In genomic region chr2:68715353-68716041, GRCh38 we compare ENCODE assay signal across 8 cellular contexts. TPM values are rescaled to one million over a fixed set of nuclear protein-coding genes. Genes with fewer than 3 reads are reported as not detected.
A peak's percentile ranks its signal among the peaks of the same experiment; 100 is the strongest.
DNase-seq lines count a peak whose midpoint lies in the region; ATAC-seq and TF ChIP-seq lines count a peak whose summit lies in the region.

No MANE protein-coding gene starts in this region.

- peak overlapping the region; percentile 7 to 58 (median 41); a peak in 13 of 20 replicates for H3K4me3 ChIP-seq in BLaER1 treated with 17β-estradiol and CSF1 and Interleukin-3, amounts not matched to agents 10 nM and 100 nM
- no peak overlapping the region for H3K4me3 ChIP-seq in psoas muscle

- TF ChIP-seq CTCF in foreskin keratinocyte (conservative IDR thresholded peaks at IDR 0.05): peak; percentile 80
- TF ChIP-seq CTCF in psoas muscle (IDR thresholded peaks at IDR 0.05): peak; percentile 62

- peaks cover 53 to 67% (median 57%) of the 10 kb centered on the region in 10 experiments for H3K4me1 ChIP-seq in BLaER1 treated with 17β-estradiol and CSF1 and Interleukin-3, amounts not matched to agents 10 nM and 100 nM
- H3K4me1 ChIP-seq in foreskin keratinocyte (no peaks in the 10 kb centered on the region), psoas muscle (no peaks in the 10 kb centered on the region)

- H3K27me3 Mint-ChIP-seq in activated T-cell treated with anti-CD3 and anti-CD28 coated beads, Interleukin-2, amount 50 U/mL, for 24 hours: no peaks in the 10 kb centered on the region

- H4K20me1 ChIP-seq in BLaER1 treated with 17β-estradiol and CSF1 and Interleukin-3, amounts not matched to agents 10 nM and 100 nM: no peaks in the 10 kb centered on the region

- peak overlapping the region; percentile 87 for H3K27ac Mint-ChIP-seq in activated T-cell treated with anti-CD3 and anti-CD28 coated beads, Interleukin-2, amount 50 U/mL, for 24 hours

- peak overlapping the region; percentile 59 to 85 (median 75) for H3K9ac ChIP-seq in BLaER1 treated with 17β-estradiol and CSF1 and Interleukin-3, amounts not matched to agents 10 nM and 100 nM

- ATAC-seq in GM18499 (IDR thresholded peaks at IDR 0.05; ENCODE audit: insufficient read depth, unreplicated experiment) (peak; percentile 27), HG02973 (IDR thresholded peaks at IDR 0.05; ENCODE audit: unreplicated experiment) (peak; percentile 45), foreskin keratinocyte (peak; percentile 79), psoas muscle (peak; percentile 64 to 80 (median 78)), HG02884 (IDR thresholded peaks at IDR 0.05; ENCODE audit: unreplicated experiment) (no peak)

- DNase-seq in NCI-H2171 treated with DMSO at 0.1 percent for 48 hours (lab: John Stamatoyannopoulos, UW) (peak; percentile 50), foreskin keratinocyte (peak in 1 of 2 donors; percentile 51), psoas muscle (peak; percentile 30 to 57)
- peak; percentile 56 for DNase-seq in activated T-cell treated with anti-CD3 and anti-CD28 coated beads, Interleukin-2, amount 50 U/mL, for 24 hours

- peaks cover 74% of the 10 kb centered on the region for H3K4me1 Mint-ChIP-seq in activated T-cell treated with anti-CD3 and anti-CD28 coated beads, Interleukin-2, amount 50 U/mL, for 24 hours (ENCODE audit: low read depth)

- no peaks in the 10 kb centered on the region for H3K9me3 Mint-ChIP-seq in activated T-cell treated with anti-CD3 and anti-CD28 coated beads, Interleukin-2, amount 50 U/mL, for 24 hours

- H3K27me3 ChIP-seq in BLaER1 treated with 17β-estradiol and CSF1 and Interleukin-3, amounts not matched to agents 10 nM and 100 nM: no peaks in the 10 kb centered on the region
- H3K27me3 ChIP-seq in foreskin keratinocyte: no peaks in the 10 kb centered on the region
- no peaks in the 10 kb centered on the region for H3K27me3 ChIP-seq in psoas muscle (ENCODE audit: insufficient read depth in 3 of 3, low read length in 2 of 3)

- no peaks in the 10 kb centered on the region for H3K36me3 Mint-ChIP-seq in activated T-cell treated with anti-CD3 and anti-CD28 coated beads, Interleukin-2, amount 50 U/mL, for 24 hours (ENCODE audit: low read depth)

- peak overlapping the region; percentile 66 to 97 (median 81) for H3K4me2 ChIP-seq in BLaER1 treated with 17β-estradiol and CSF1 and Interleukin-3, amounts not matched to agents 10 nM and 100 nM

- peak overlapping the region; percentile 78 to 97 (median 90) for H3K27ac ChIP-seq in BLaER1 treated with 17β-estradiol and CSF1 and Interleukin-3, amounts not matched to agents 10 nM and 100 nM
- no peak overlapping the region for H3K27ac ChIP-seq in foreskin keratinocyte
- no peak overlapping the region for H3K27ac ChIP-seq in psoas muscle

- no peaks in the 10 kb centered on the region for H3K36me3 ChIP-seq in BLaER1 treated with 17β-estradiol and CSF1 and Interleukin-3, amounts not matched to agents 10 nM and 100 nM
- H3K36me3 ChIP-seq in psoas muscle (ENCODE audit: insufficient read depth in 1 of 2, low read depth in 1 of 2): no peaks in the 10 kb centered on the region

- 40 to 44% (median 41%) methylated on average over 13 of the region's 13 CpGs for WGBS in psoas muscle, 3 donors

- H3K9me3 ChIP-seq in BLaER1 treated with 17β-estradiol and CSF1 and Interleukin-3, amounts not matched to agents 10 nM and 100 nM (replicated peaks in 1 of 11): peaks cover 0 to 24% (median 11%) of the 10 kb centered on the region in 11 experiments; a peak in 12 of 22 replicates
- H3K9me3 ChIP-seq in psoas muscle: no peaks in the 10 kb centered on the region

- intact Hi-C loops in psoas muscle (cut with DNase I): loop anchor here (2.0 to 5.0 kb wide), 3 partner anchors 228 to 253 kb away; partner anchors contain the start of genes APLF (in 1 of the 2) and FBXO48 (in 1 of the 2)

- H3K4me3 Mint-ChIP-seq in activated T-cell treated with anti-CD3 and anti-CD28 coated beads, Interleukin-2, amount 50 U/mL, for 24 hours: no peak overlapping the region

RNA-seq across cellular contexts. Expression of gene ARHGAP25, which starts 19.1 kb away (rescaled TPM):
- 17.5 and 19.6 TPM in 2 replicates for total RNA-seq in foreskin keratinocyte
- 15.6 and 15.7 TPM in 2 replicates for polyA plus RNA-seq in foreskin keratinocyte
- total RNA-seq in psoas muscle: 1 to 10 TPM; 1.8 to 4.8 (median 2.2) TPM
- polyA plus RNA-seq in psoas muscle: 1 to 10 TPM; 1.1 to 1.9 (median 1.6) TPM

Comparison
In these comparisons a context has a peak if more than half of its experiments do, and no peak if none do; other contexts are left out.
1. H3K27ac ChIP-seq: peak in BLaER1 treated with 17β-estradiol and CSF1 and Interleukin-3, amounts not matched to agents 10 nM and 100 nM (11 of 11); none in foreskin keratinocyte (single experiment) and psoas muscle (single experiment).